In the genomic region with DNA sequence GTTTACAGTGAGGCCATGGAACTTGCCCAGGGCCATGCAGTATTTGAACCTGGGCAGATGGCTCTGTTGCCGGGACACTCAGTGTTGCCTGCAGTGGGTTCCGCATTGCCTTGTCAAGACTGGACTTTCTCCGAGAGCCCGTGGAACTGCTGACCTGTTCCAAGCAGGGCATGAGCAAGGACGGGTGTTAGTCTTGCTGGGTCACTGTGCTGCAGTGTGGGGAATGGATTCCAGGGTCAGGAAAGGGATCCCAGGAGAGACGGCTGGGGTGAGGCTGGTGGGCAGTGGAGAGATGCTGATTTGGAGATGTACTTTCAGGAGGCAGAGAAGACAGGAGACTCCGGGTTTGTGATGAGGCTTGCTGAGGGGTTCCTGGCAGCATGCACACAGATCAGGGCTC, we compare ENCODE assay signal across 31 cellular contexts.
"Had no signal": no experiment of that assay in that cellular context is flagged by ENCODE, and none has a peak within 500 bp of the region (broad histone marks: within the 10 kb centered on the region; RNA-seq: fewer than 3 reads in every experiment).

No MANE protein-coding gene starts in this region.

- H3K4me1 Mint-ChIP-seq: stimulated activated naive CD8-positive, alpha-beta T cell treated with anti-CD3 and anti-CD28 coated beads, Interleukin-15, amount 100 ng/mL, for 72 hours had no signal

- H3K36me3 ChIP-seq: esophagus muscularis mucosa, gastroesophageal sphincter, heart right ventricle, left lung, lower lobe of right lung, pancreas, suprapubic skin, transverse colon, upper lobe of right lung, uterus had no signal

- H3K27ac Mint-ChIP-seq: memory B cell, mesothelial cell of epicardium, nephron progenitor cell had no signal

- H3K9me3 Mint-ChIP-seq: memory B cell; mesothelial cell of epicardium; naive thymus-derived CD8-positive, alpha-beta T cell; stimulated activated naive CD8-positive, alpha-beta T cell treated with anti-CD3 and anti-CD28 coated beads, Interleukin-15, amount 100 ng/mL, for 72 hours had no signal

- H3K4me2 ChIP-seq: smooth muscle cell had no signal

- ATAC-seq: foreskin keratinocyte; gastroesophageal sphincter; left cardiac atrium; left lung; lower lobe of right lung; mucosa of descending colon; naive thymus-derived CD8-positive, alpha-beta T cell; pancreas; sciatic nerve; stimulated activated naive CD8-positive, alpha-beta T cell treated with anti-CD3 and anti-CD28 coated beads, Interleukin-15, amount 100 ng/mL, for 72 hours; upper lobe of right lung had no signal

- H3K27ac ChIP-seq: coronary artery, esophagus muscularis mucosa, foreskin keratinocyte, gastroesophageal sphincter, heart right ventricle, left lung, lower lobe of right lung, pancreas, suprapubic skin, transverse colon, upper lobe of right lung, uterus had no signal

- DNase-seq: dermis blood vessel endothelial cell; effector memory CD4-positive, alpha-beta T cell; foreskin keratinocyte; heart right ventricle; hippocampal formation; left cardiac atrium; left lung; lower lobe of right lung; mucosa of descending colon; naive thymus-derived CD8-positive, alpha-beta T cell; nephron progenitor cell; occipital lobe; pancreas; retina; stimulated activated CD4-positive, alpha-beta T cell treated with anti-CD3 and anti-CD28 coated beads, Interleukin-12 subunit alpha, Interleukin-12 subunit beta, amount 100 ng/mL, for 4 hours; stimulated activated CD4-positive, alpha-beta T cell treated with anti-CD3 and anti-CD28 coated beads, Interleukin-1b, Interleukin-23, amount 100 ng/mL, for 48 hours; stimulated activated CD4-positive, alpha-beta T cell treated with anti-CD3 and anti-CD28 coated beads, Interleukin-4, amount 100 ng/mL, for 1 hour; stimulated activated CD8-positive, alpha-beta memory T cell treated with anti-CD3 and anti-CD28 coated beads, Interleukin-4, amount 100 ng/mL, for 48 hours; stimulated activated naive CD4-positive, alpha-beta T cell; stimulated activated naive CD8-positive, alpha-beta T cell treated with anti-CD3 and anti-CD28 coated beads, Interleukin-15, amount 100 ng/mL, for 72 hours; transverse colon; upper lobe of right lung; uterus had no signal

- H3K9me3 ChIP-seq: esophagus muscularis mucosa, heart right ventricle, left lung, lower lobe of right lung, mucosa of descending colon, pancreas, suprapubic skin, transverse colon, upper lobe of right lung, uterus had no signal

- H3K4me3 ChIP-seq: coronary artery, esophagus muscularis mucosa, gastroesophageal sphincter, heart right ventricle, left lung, lower lobe of right lung, mucosa of descending colon, pancreas, smooth muscle cell, suprapubic skin, transverse colon, upper lobe of right lung, uterus had no signal

- H3K4me1 ChIP-seq: esophagus muscularis mucosa, foreskin keratinocyte, gastroesophageal sphincter, heart right ventricle, left lung, lower lobe of right lung, pancreas, suprapubic skin, transverse colon, upper lobe of right lung, uterus had no signal

- H3K27me3 ChIP-seq: foreskin keratinocyte, left lung, pancreas, transverse colon, upper lobe of right lung, uterus had no signal

- H3K36me3 Mint-ChIP-seq: memory B cell; mesothelial cell of epicardium; naive thymus-derived CD8-positive, alpha-beta T cell had no signal

- H3K4me3 Mint-ChIP-seq: memory B cell; mesothelial cell of epicardium; naive thymus-derived CD8-positive, alpha-beta T cell; nephron progenitor cell; stimulated activated naive CD8-positive, alpha-beta T cell treated with anti-CD3 and anti-CD28 coated beads, Interleukin-15, amount 100 ng/mL, for 72 hours had no signal
